8 cellular contexts compared by ENCODE assay signal in genomic region chr19:11496391-11497163, GRCh38. TPM values are rescaled to one million over a fixed set of nuclear protein-coding genes. Genes with fewer than 3 reads are reported as not detected.
DNase-seq lines count a peak whose midpoint lies in the region; ATAC-seq and TF ChIP-seq lines count a peak whose summit lies in the region.

No MANE protein-coding gene starts in this region.

- H3K27me3 ChIP-seq in BE2C: no peaks in the 10 kb centered on the region
- H3K27me3 ChIP-seq in prostate gland (replicated peaks; ENCODE audit: insufficient read depth): no peaks in the 10 kb centered on the region

- H3K9me3 ChIP-seq in BE2C (no peaks in the 10 kb centered on the region), prostate gland (no peaks in the 10 kb centered on the region)

- peak overlapping the region; percentile 53 for H3K27ac Mint-ChIP-seq in HFFc6

- H3K4me3 ChIP-seq in BE2C (ENCODE audit: low read depth, low read length) (no peak overlapping the region), prostate gland (no peak overlapping the region)

- H3K27ac ChIP-seq in prostate gland: no peak overlapping the region

- peak; percentile 81 for TF ChIP-seq CTCF in BE2C (IDR thresholded peaks at IDR 0.05; ENCODE audit: low read depth, low read length)
- TF ChIP-seq CTCF in HFFc6 (IDR thresholded peaks at IDR 0.05): peak; percentile 91
- peak in 3 of 4 experiments; percentile 38 to 52 (median 44) for TF ChIP-seq CTCF in prostate gland (IDR thresholded peaks at IDR 0.05)

- intact Hi-C loops in prostate gland (cut with DNase I): loop anchor here (5.0 kb wide), 1 partner anchor 91 kb away; no protein-coding TSS in a partner anchor

- DNase-seq in BE2C (peak; percentile 85), HFFc6 (peak; percentile 80), SHP77 treated with DMSO at 0.1 percent for 48 hours (lab: John Stamatoyannopoulos, UW) (peak; percentile 26), germinal center (ENCODE audit: low spot score) (peak; percentile 69), prostate gland (ENCODE audit: low spot score) (peak; percentile 21), cerebellum (ENCODE audit: low spot score) (no peak)
- peak; percentile 52 for DNase-seq in activated T-helper 9 cell treated with anti-CD3 and anti-CD28 coated beads, Interleukin-2, amount 50 U/mL, for 16 hours (ENCODE audit: low read depth)

- no peaks in the 10 kb centered on the region; the same call in 1 of the 2 replicates for H3K27me3 Mint-ChIP-seq in HFFc6 (ENCODE audit: insufficient read depth)

- 71% methylated on average over 17 of the region's 17 CpGs for WGBS in prostate gland

- no peaks in the 10 kb centered on the region; the same call in 1 of the 2 replicates for H3K36me3 ChIP-seq in BE2C
- H3K36me3 ChIP-seq in prostate gland: no peaks in the 10 kb centered on the region

- no peaks in the 10 kb centered on the region for H3K9me3 Mint-ChIP-seq in HFFc6

- no peak overlapping the region for H3K4me3 Mint-ChIP-seq in HFFc6

- H3K4me1 ChIP-seq in BE2C (no peaks in the 10 kb centered on the region), prostate gland (replicated peaks) (no peaks in the 10 kb centered on the region)

- TF ChIP-seq POLR2A in prostate gland (IDR thresholded peaks at IDR 0.05): no peak

- H3K4me1 Mint-ChIP-seq in HFFc6 (ENCODE audit: low read depth): peaks cover 8% of the 10 kb centered on the region

- ATAC-seq in HG02973 (IDR thresholded peaks at IDR 0.05; ENCODE audit: unreplicated experiment): no peak

- H3K36me3 Mint-ChIP-seq in HFFc6 (ENCODE audit: low read depth): peaks cover 10% of the 10 kb centered on the region

RNA-seq across cellular contexts. Expression of gene ZNF653, which starts 9.1 kb away (rescaled TPM):
- polyA plus RNA-seq in BE2C (2012; ENCODE audit: insufficient read depth, insufficient read length, low read depth): 15.6 TPM
- 1 to 10 TPM; 4.7 to 6.3 (median 5.3) TPM for total RNA-seq in HFFc6 (2021; fragmentation: NEBNext Ultra II Directional; extraction: Animal tissue kit (Norgen Biotek cat#: 25700))
- 10 to 100 TPM; 11.2 to 25.8 TPM for total RNA-seq in prostate gland
- 11.0 TPM for total RNA-seq in cerebellum

RNA-seq across cellular contexts. Expression of gene ELAVL3, which starts 15.7 kb away (rescaled TPM):
- 91.7 TPM for polyA plus RNA-seq in BE2C (2012; ENCODE audit: insufficient read depth, insufficient read length, low read depth)
- not detected for total RNA-seq in HFFc6 (2021; fragmentation: NEBNext Ultra II Directional; extraction: Animal tissue kit (Norgen Biotek cat#: 25700))
- total RNA-seq in prostate gland: 1 to 10 TPM in 1 of 2 donors, under 1 TPM in 1; 0.57 to 1.5 TPM
- 88.8 TPM for total RNA-seq in cerebellum

RNA-seq across cellular contexts. Expression of gene ECSIT, which starts 32.4 kb away (rescaled TPM):
- polyA plus RNA-seq in BE2C (2012; ENCODE audit: insufficient read depth, insufficient read length, low read depth): 291 TPM
- total RNA-seq in HFFc6 (2021; fragmentation: NEBNext Ultra II Directional; extraction: Animal tissue kit (Norgen Biotek cat#: 25700)): 10 to 100 TPM; 17.5 to 24.9 (median 19.9) TPM
- total RNA-seq in prostate gland (10 to 100 TPM; 93.0 to 94.7 TPM), cerebellum (27.0 TPM)

RNA-seq across cellular contexts. Expression of gene CNN1, which starts 42.1 kb away (rescaled TPM):
- 1.4 TPM for polyA plus RNA-seq in BE2C (2012; ENCODE audit: insufficient read depth, insufficient read length, low read depth)
- total RNA-seq in HFFc6 (2021; fragmentation: NEBNext Ultra II Directional; extraction: Animal tissue kit (Norgen Biotek cat#: 25700)): 1 to 10 TPM; 6.5 to 9.3 (median 8.0) TPM
- total RNA-seq in prostate gland: 100 to 1,000 TPM; 426 to 525 TPM
- 1.00 TPM for total RNA-seq in cerebellum

Comparison
In these comparisons a context has a peak if more than half of its experiments do, and no peak if none do; other contexts are left out.
1. RNA of gene ELAVL3, which starts 15.7 kb away (total RNA-seq): 88.8 TPM in cerebellum (single experiment); 0.57 to 1.5 TPM in prostate gland and not detected in HFFc6; every median in the first group is over 10 times any median in the second.
2. Peak in every context shown above with its lines, with median percentiles within 50 percentile points of each other: CTCF ChIP-seq.